In the genomic region with DNA sequence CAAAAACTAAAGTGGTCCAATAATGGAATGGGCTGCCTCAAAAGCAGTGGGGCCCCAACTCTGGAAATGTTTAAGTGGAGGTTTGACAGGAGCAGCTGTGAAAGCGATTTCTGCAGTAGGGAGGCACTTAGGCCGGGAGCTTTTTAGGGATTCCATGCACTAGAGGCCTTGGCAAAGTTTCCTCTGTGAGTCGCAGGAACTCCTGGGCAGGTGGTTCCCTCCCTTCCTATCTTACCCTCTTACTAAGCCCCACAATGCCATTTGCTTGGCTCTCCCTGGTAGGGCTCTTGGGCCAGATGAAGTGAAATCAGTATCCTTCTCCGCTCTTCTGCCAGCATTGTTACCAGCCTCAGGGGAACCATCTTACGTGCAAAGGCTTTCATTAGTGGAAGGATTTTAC, we compare ENCODE assay signal across 15 cellular contexts. TPM values are rescaled to one million over a fixed set of nuclear protein-coding genes. Genes with fewer than 3 reads are reported as not detected.
DNase-seq lines count a peak whose midpoint lies in the region; ATAC-seq lines count a peak whose summit lies in the region.
"Had no signal": no experiment of that assay in that cellular context is flagged by ENCODE, and none has a peak within 500 bp of the region (broad histone marks: within the 10 kb centered on the region; RNA-seq: fewer than 3 reads in every experiment).

No MANE protein-coding gene starts in this region.

- H3K9me3 ChIP-seq in HUES48 (ENCODE audit: control insufficient read depth, insufficient read depth, low read length) = no peaks in the 10 kb centered on the region
- H3K9me3 ChIP-seq: ascending aorta had no signal

- H3K36me3 ChIP-seq in HUES48 (ENCODE audit: control insufficient read depth, insufficient read depth, low read length) = no peaks in the 10 kb centered on the region
- H3K36me3 ChIP-seq: ascending aorta had no signal

- DNase-seq in NCI-H1417 (lab: John Stamatoyannopoulos, UW) (peak in 2 of 3 experiments; percentile 38 to 70), NCI-H1417 treated with DMSO at 0.1 percent for 48 hours (lab: John Stamatoyannopoulos, UW) (no peak), NCI-H524 treated with DMSO at 0.1 percent for 48 hours (lab: John Stamatoyannopoulos, UW) (peak; percentile 98), iPS-NIHi11 (ENCODE audit: low spot score) (peak; percentile 36), amniotic stem cell (lab: John Stamatoyannopoulos, UW) (no peak), sciatic nerve (ENCODE audit: low spot score) (no peak), occipital lobe (lab: John Stamatoyannopoulos, UW) (no peak)
- DNase-seq: activated CD4-positive, alpha-beta T cell treated with anti-CD3 and anti-CD28 coated beads, Interleukin-2, amount 50 U/mL, for 48 hours; CD8-positive, alpha-beta T cell; midbrain; NCI-H446; SHP77; stimulated activated CD4-positive, alpha-beta T cell treated with anti-CD3 and anti-CD28 coated beads, Interleukin-15, amount 100 ng/mL, for 24 hours had no signal

- intact Hi-C loops in sciatic nerve (cut with DNase I) = no loop called here

- no peak for ATAC-seq in sciatic nerve
- ATAC-seq: CD8-positive, alpha-beta T cell had no signal

- peak overlapping the region; percentile 48 for H3K27ac ChIP-seq in HUES48 (ENCODE audit: low read depth, low read length)
- H3K27ac ChIP-seq: ascending aorta had no signal

- peaks cover 14% of the 10 kb centered on the region for H3K4me1 ChIP-seq in HUES48 (ENCODE audit: control insufficient read depth, insufficient read depth, low read length)
- H3K4me1 ChIP-seq: ascending aorta had no signal

- no peak overlapping the region for H3K9ac ChIP-seq in HUES48 (ENCODE audit: low read depth, low read length)

- H3K4me3 ChIP-seq in HUES48 (ENCODE audit: low read depth, low read length) = no peak overlapping the region
- H3K4me3 ChIP-seq: ascending aorta had no signal

- no peaks in the 10 kb centered on the region for H3K27me3 ChIP-seq in HUES48 (ENCODE audit: control insufficient read depth, insufficient read depth, low read length)
- H3K27me3 ChIP-seq: ascending aorta had no signal

RNA-seq across cellular contexts. Expression of a gene that starts 29.0 kb away (rescaled TPM):
- total RNA-seq in sciatic nerve = 1,143 TPM
- total RNA-seq in occipital lobe = 1,259 TPM

RNA-seq across cellular contexts. Expression of a gene that starts 34.2 kb away (rescaled TPM):
- 54.6 TPM for total RNA-seq in sciatic nerve
- 63.2 TPM for total RNA-seq in occipital lobe

RNA-seq across cellular contexts. Expression of a gene that starts 40.6 kb away (rescaled TPM):
- total RNA-seq in sciatic nerve = 5.8 TPM
- total RNA-seq in occipital lobe = 18.2 TPM
- total RNA-seq: CD8-positive, alpha-beta T cell had no signal

Comparison
In these comparisons a context has a peak if more than half of its experiments do, and no peak if none do; other contexts are left out.
1. DNase-seq: peak in NCI-H1417 (2 of 3), NCI-H524 treated with DMSO at 0.1 percent for 48 hours (single experiment) and iPS-NIHi11 (single experiment); none in NCI-H1417 treated with DMSO at 0.1 percent for 48 hours (single experiment), amniotic stem cell (single experiment), sciatic nerve (single experiment) and occipital lobe (single experiment).